ENCODE assay signal across 30 cellular contexts in genomic region chr7:102410918-102411317, GRCh38. TPM values are rescaled to one million over a fixed set of nuclear protein-coding genes. Genes with fewer than 3 reads are reported as not detected.
"Had no signal": no experiment of that assay in that cellular context is flagged by ENCODE, and none has a peak within 500 bp of the region (broad histone marks: within the 10 kb centered on the region; RNA-seq: fewer than 3 reads in every experiment).

No MANE protein-coding gene starts in this region.

- H3K27ac ChIP-seq: adrenal gland, esophagus muscularis mucosa, gastrocnemius medialis, pancreas, psoas muscle, testis, vagina had no signal

- H3K27me3 ChIP-seq: adrenal gland, esophagus muscularis mucosa, gastrocnemius medialis, neutrophil, pancreas, testis, vagina had no signal

- H3K27me3 Mint-ChIP-seq: activated CD4-positive, alpha-beta T cell treated with anti-CD3 and anti-CD28 coated beads, Interleukin-2, amount 10 ng/mL, durations not matched to agents 24 days and 14 days; activated naive CD8-positive, alpha-beta T cell; central memory CD8-positive, alpha-beta T cell; effector memory CD8-positive, alpha-beta T cell had no signal

- H3K4me3 ChIP-seq: adrenal gland, esophagus muscularis mucosa, gastrocnemius medialis, pancreas, psoas muscle, testis, vagina had no signal

- H3K4me1 ChIP-seq: pancreas, testis, vagina had no signal

- H3K4me1 Mint-ChIP-seq: mesothelial cell of epicardium, nephron had no signal

- H3K9me3 ChIP-seq: adrenal gland, esophagus muscularis mucosa, gastrocnemius medialis, neutrophil, pancreas, psoas muscle, testis, vagina had no signal

- H3K4me3 Mint-ChIP-seq: activated CD4-positive, alpha-beta T cell treated with anti-CD3 and anti-CD28 coated beads, Interleukin-2, amount 10 ng/mL, durations not matched to agents 24 days and 14 days; activated naive CD8-positive, alpha-beta T cell; activated T-helper 1 cell treated with anti-CD3 and anti-CD28 coated beads, Interleukin-12 subunit alpha, Interleukin-12 subunit beta, Interleukin-2, Interleukin-4 antibody, amounts not matched to agents 30 ng/mL and 10 ng/mL and 1 ng/mL, durations not matched to agents 14 hours and 24 hours and 36 hours; central memory CD8-positive, alpha-beta T cell; effector memory CD8-positive, alpha-beta T cell; mesothelial cell of epicardium; nephron had no signal

- DNase-seq: activated CD4-positive, alpha-beta T cell treated with anti-CD3 and anti-CD28 coated beads, Interleukin-2, amount 10 ng/mL, durations not matched to agents 24 days and 14 days; activated gamma-delta T cell treated with Interleukin-2 at 50 U/mL for 16 hours; adrenal gland; effector memory CD8-positive, alpha-beta T cell; gastrocnemius medialis; head of caudate nucleus; hypothalamus; left ventricle myocardium superior; mammary epithelial cell; pancreas; psoas muscle; right cardiac atrium; stimulated activated CD4-positive, alpha-beta T cell treated with anti-CD3 and anti-CD28 coated beads, Interleukin-12 subunit alpha, Interleukin-12 subunit beta, amount 100 ng/mL, for 4 hours; stimulated activated CD4-positive, alpha-beta T cell treated with anti-CD3 and anti-CD28 coated beads, Interleukin-4, amount 100 ng/mL, for 4 hours; T-helper 9 cell; testis; trophoblast cell had no signal

- H3K9me3 Mint-ChIP-seq: activated CD4-positive, alpha-beta T cell treated with anti-CD3 and anti-CD28 coated beads, Interleukin-2, amount 10 ng/mL, durations not matched to agents 24 days and 14 days; central memory CD8-positive, alpha-beta T cell; effector memory CD8-positive, alpha-beta T cell had no signal

- ATAC-seq: effector memory CD8-positive, alpha-beta T cell; gastrocnemius medialis; left ventricle myocardium superior; pancreas; psoas muscle; right cardiac atrium had no signal

- H3K27ac Mint-ChIP-seq: activated CD4-positive, alpha-beta T cell treated with anti-CD3 and anti-CD28 coated beads, Interleukin-2, amount 10 ng/mL, durations not matched to agents 24 days and 14 days; activated naive CD8-positive, alpha-beta T cell; activated T-helper 1 cell treated with anti-CD3 and anti-CD28 coated beads, Interleukin-12 subunit alpha, Interleukin-12 subunit beta, Interleukin-2, Interleukin-4 antibody, amounts not matched to agents 30 ng/mL and 10 ng/mL and 1 ng/mL, durations not matched to agents 14 hours and 24 hours and 36 hours; mesothelial cell of epicardium; nephron had no signal

RNA-seq across cellular contexts. Expression of gene SPDYE6, which starts 54.7 kb away (rescaled TPM):
- total RNA-seq: activated CD4-positive, alpha-beta T cell treated with anti-CD3 and anti-CD28 coated beads, Interleukin-2, amount 10 ng/mL, durations not matched to agents 24 days and 14 days; activated CD8-positive, alpha-beta memory T cell treated with anti-CD3 and anti-CD28 coated beads for 36 hours; activated T-helper 1 cell treated with anti-CD3 and anti-CD28 coated beads, Interleukin-12 subunit alpha, Interleukin-12 subunit beta, Interleukin-2, Interleukin-4 antibody, amounts not matched to agents 30 ng/mL and 10 ng/mL and 1 ng/mL, durations not matched to agents 14 hours and 24 hours and 36 hours; adrenal gland; astrocyte; dermis microvascular lymphatic vessel endothelial cell; esophagus muscularis mucosa; gastrocnemius medialis; left ventricle myocardium superior; mammary epithelial cell; mesothelial cell of epicardium; pancreas; psoas muscle; right cardiac atrium; skeletal muscle tissue; T-helper 1 cell treated with Interleukin-12 subunit alpha and Interleukin-12 subunit beta and Interleukin-4 antibody, amounts not matched to agents 30 ng/mL and 1 ng/mL, for 36 hours; vagina had no signal
- polyA plus RNA-seq: adrenal gland, mammary epithelial cell, pancreas had no signal
